ENCODE assay signal across 10 cellular contexts in the genomic region with DNA sequence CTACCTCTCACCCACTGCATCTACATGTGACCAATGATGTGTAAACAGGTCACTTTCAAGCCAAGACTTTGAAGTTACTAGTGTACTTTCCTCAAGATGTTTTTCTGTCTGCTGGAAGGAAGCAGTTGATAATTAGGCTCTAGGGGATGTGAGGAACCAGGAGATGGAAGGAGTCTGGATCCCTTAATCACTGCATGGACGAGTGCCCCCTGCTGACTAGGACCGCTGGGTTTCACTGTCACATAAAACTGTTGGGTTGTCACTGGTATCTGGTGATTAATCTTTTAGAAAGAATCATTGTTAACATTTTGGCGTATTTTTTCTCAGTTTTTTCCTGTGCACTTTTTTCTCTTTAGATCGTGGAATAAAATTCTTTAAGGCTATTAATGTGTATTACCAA.
DNase-seq lines count a peak whose midpoint lies in the region; ATAC-seq and TF ChIP-seq lines count a peak whose summit lies in the region.
"Had no signal": no experiment of that assay in that cellular context is flagged by ENCODE, and none has a peak within 500 bp of the region (broad histone marks: within the 10 kb centered on the region; RNA-seq: fewer than 3 reads in every experiment).

No MANE protein-coding gene starts in this region.

- no peak overlapping the region for H3K4ac ChIP-seq in mesenchymal stem cell (ENCODE audit: low read depth in 1 of 2, low read length in 2 of 2)

- H3K23ac ChIP-seq in mesenchymal stem cell (ENCODE audit: low read length in 2 of 2), result no peak overlapping the region

- H3K27me3 ChIP-seq in WERI-Rb-1 (ENCODE audit: insufficient read depth, low read depth, severe bottlenecking), result no peaks in the 10 kb centered on the region
- H3K27me3 ChIP-seq in mesenchymal stem cell (ENCODE audit: control insufficient read depth in 1 of 2, insufficient read depth in 1 of 2, low read length in 2 of 2), result no peaks in the 10 kb centered on the region
- H3K27me3 ChIP-seq: MG63 had no signal

- H3K4me2 ChIP-seq in mesenchymal stem cell (ENCODE audit: low read length, poor library complexity, severe bottlenecking), result no peak overlapping the region

- H2BK15ac ChIP-seq in mesenchymal stem cell (ENCODE audit: low read depth, poor library complexity, severe bottlenecking), result no peak overlapping the region

- H2AK5ac ChIP-seq in mesenchymal stem cell (ENCODE audit: low read length, severe bottlenecking), result no peak overlapping the region

- no peak overlapping the region for H2BK5ac ChIP-seq in mesenchymal stem cell (ENCODE audit: low read depth, low read length, poor library complexity, severe bottlenecking)

- H3K27ac ChIP-seq in WERI-Rb-1, result no peak overlapping the region
- no peak overlapping the region for H3K27ac ChIP-seq in mesenchymal stem cell (ENCODE audit: low read length, poor library complexity, severe bottlenecking)
- H3K27ac ChIP-seq: SK-N-MC had no signal

- no peak overlapping the region for H3K18ac ChIP-seq in mesenchymal stem cell (ENCODE audit: low read depth in 1 of 2, low read length in 2 of 2)

- H3K9ac ChIP-seq in mesenchymal stem cell (ENCODE audit: low read length), result no peak overlapping the region

- 15% methylated on average over 2 of the region's 4 CpGs for WGBS in mesenchymal stem cell

- H3K36me3 ChIP-seq in WERI-Rb-1, result no peaks in the 10 kb centered on the region
- H3K36me3 ChIP-seq in mesenchymal stem cell (ENCODE audit: control insufficient read depth in 1 of 2, insufficient read depth in 2 of 2, low read depth in 1 of 2, low read length in 2 of 2), result no peaks in the 10 kb centered on the region
- H3K36me3 ChIP-seq: MG63 had no signal

- TF ChIP-seq CTCF in AG09309 (IDR thresholded peaks at IDR 0.05; ENCODE audit: control insufficient read depth, insufficient read depth, low read depth, low read length, missing control alignments) (peak; percentile 46), GM13977 (IDR thresholded peaks at IDR 0.05; ENCODE audit: extremely low read depth, insufficient read depth, missing control alignments) (peak; percentile 40), WERI-Rb-1 (IDR thresholded peaks at IDR 0.05; ENCODE audit: low read depth, low read length) (peak; percentile 51)

- no peak overlapping the region for H3K4me3 ChIP-seq in AG09309 (ENCODE audit: control insufficient read depth, low read depth, low read length)
- no peak overlapping the region for H3K4me3 ChIP-seq in WERI-Rb-1 (ENCODE audit: low read depth, low read length)
- no peak overlapping the region for H3K4me3 ChIP-seq in mesenchymal stem cell (ENCODE audit: insufficient read depth in 1 of 2, low read depth in 1 of 2, low read length in 2 of 2)
- H3K4me3 ChIP-seq: MG63, SK-N-MC had no signal

- no peak overlapping the region for H2AFZ ChIP-seq in mesenchymal stem cell (ENCODE audit: low read depth, low read length)

- no peaks in the 10 kb centered on the region for H3K4me1 ChIP-seq in mesenchymal stem cell (ENCODE audit: control insufficient read depth, insufficient read depth, low read depth, low read length)

- H4K91ac ChIP-seq in mesenchymal stem cell (ENCODE audit: low read length), result no peak overlapping the region

- H3K79me1 ChIP-seq in mesenchymal stem cell (replicated peaks; ENCODE audit: low read length, poor library complexity, severe bottlenecking), result no peaks in the 10 kb centered on the region

- no peak overlapping the region for H3K14ac ChIP-seq in mesenchymal stem cell (ENCODE audit: low read length in 2 of 2)

- H2BK120ac ChIP-seq in mesenchymal stem cell (ENCODE audit: low read depth, low read length), result no peak overlapping the region

- DNase-seq in AG09309 (ENCODE audit: low read depth) (no peak), GM13977 (ENCODE audit: low spot score) (peak; percentile 15), WERI-Rb-1 (peak; percentile 26), inferior parietal cortex (ENCODE audit: extremely low spot score) (peak; percentile 9), mesenchymal stem cell (no peak), NCI-H526 (lab: John Stamatoyannopoulos, UW) (no peak)
- no peak for DNase-seq in activated CD4-positive, alpha-beta T cell treated with anti-CD3 and anti-CD28 coated beads, Interleukin-2, amount 50 U/mL, for 4 hours
- DNase-seq: MG63 had no signal

- in situ Hi-C loops in GM13977 (cut with MboI; ENCODE audit: low pct_unique_long_range_greater_than_20kb, low sequenced_read_pairs, unreplicated experiment), result no loop called here

- H4K8ac ChIP-seq in mesenchymal stem cell (ENCODE audit: low read length), result no peak overlapping the region

- ATAC-seq in GM19397 (IDR thresholded peaks at IDR 0.05; ENCODE audit: unreplicated experiment), result no peak

- peaks cover 13% of the 10 kb centered on the region for H3K9me3 ChIP-seq in WERI-Rb-1 (ENCODE audit: severe bottlenecking)
- H3K9me3 ChIP-seq in mesenchymal stem cell (ENCODE audit: control insufficient read depth, low read length), result peaks cover 6% of the 10 kb centered on the region
- H3K9me3 ChIP-seq: MG63 had no signal

- H2BK12ac ChIP-seq in mesenchymal stem cell (ENCODE audit: low read length in 2 of 2), result no peak overlapping the region

Comparison
In these comparisons a context has a peak if more than half of its experiments do, and no peak if none do; other contexts are left out.
1. DNase-seq: peak in GM13977 (single experiment), WERI-Rb-1 (single experiment) and inferior parietal cortex (single experiment); none in AG09309 (single experiment), mesenchymal stem cell (single experiment), activated CD4-positive, alpha-beta T cell treated with anti-CD3 and anti-CD28 coated beads, Interleukin-2, amount 50 U/mL, for 4 hours (0 of 2) and NCI-H526 (0 of 2).
2. Peak in every context shown above with its lines, with median percentiles within 50 percentile points of each other: CTCF ChIP-seq.